Comparison of ENCODE assay signal across 17 cellular contexts in the genomic region with DNA sequence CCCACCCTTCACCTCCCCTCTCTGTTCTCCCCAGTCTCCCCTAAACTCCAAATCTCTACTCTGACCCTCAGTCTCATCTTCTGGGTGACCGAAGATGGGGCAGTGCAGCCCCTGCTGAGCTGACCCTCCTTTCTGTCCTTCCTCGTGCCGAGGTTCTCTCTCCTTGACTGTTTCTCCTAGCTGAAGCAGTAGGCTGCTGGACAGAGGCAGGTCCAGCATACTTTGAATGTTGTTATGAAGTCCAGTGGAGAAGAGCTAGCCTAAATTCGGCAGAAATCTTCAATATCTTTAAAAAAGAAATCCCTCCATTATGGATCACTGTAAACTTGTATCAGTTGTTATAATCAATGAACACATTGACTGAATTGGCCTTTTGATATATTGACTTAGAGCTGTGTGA.
DNase-seq lines count a peak whose midpoint lies in the region; ATAC-seq and TF ChIP-seq lines count a peak whose summit lies in the region.
"Had no signal": no experiment of that assay in that cellular context is flagged by ENCODE, and none has a peak within 500 bp of the region (broad histone marks: within the 10 kb centered on the region; RNA-seq: fewer than 3 reads in every experiment).

No MANE protein-coding gene starts in this region.

- no peak for TF ChIP-seq CTCF in brain (conservative IDR thresholded peaks at IDR 0.05)
- no peak for TF ChIP-seq CTCF in spleen (IDR thresholded peaks at IDR 0.05 in 8 of 11, conservative IDR thresholded peaks at IDR 0.05 in 3 of 11)

- 90 to 95% (median 94%) methylated on average over 4 of the region's 4 CpGs for WGBS in spleen, 5 donors

- CTCF ChIA-PET in activated CD4-positive, alpha-beta T cell treated with anti-CD3 and anti-CD28 coated beads, Interleukin-2, amount 10 ng/mL, durations not matched to agents 7 days and 5 days (lab: Charles Lee), result no interaction called here

- H3K36me3 Mint-ChIP-seq in activated CD4-positive, alpha-beta T cell treated with anti-CD3 and anti-CD28 coated beads, Interleukin-2, amount 10 ng/mL, durations not matched to agents 7 days and 5 days (ENCODE audit: low read depth), result peaks cover 33% of the 10 kb centered on the region
- H3K36me3 Mint-ChIP-seq in brain, result peaks cover 12% of the 10 kb centered on the region
- H3K36me3 Mint-ChIP-seq: CD4-positive, alpha-beta memory T cell had no signal

- intact Hi-C loops in spleen (cut with DNase I; ENCODE audit: low total_unique reads), result no loop called here

- H3K4me1 ChIP-seq in spleen, result no peaks in the 10 kb centered on the region

- DNase-seq in activated CD4-positive, alpha-beta T cell treated with anti-CD3 and anti-CD28 coated beads, Interleukin-2, amount 10 ng/mL, durations not matched to agents 7 days and 5 days, result no peak
- no peak for DNase-seq in activated CD4-positive, alpha-beta T cell treated with anti-CD3 and anti-CD28 coated beads for 4 hours
- DNase-seq in spleen (peak; percentile 1), HuH-7 (ENCODE audit: low spot score) (no peak), retina (no peak)
- DNase-seq: 8988T; CD4-positive, alpha-beta memory T cell; DMS153; DMS79; GDM1; GOT3; H7 had no signal

- no peaks in the 10 kb centered on the region for H3K27me3 ChIP-seq in spleen (replicated peaks in 1 of 7)
- H3K27me3 ChIP-seq: BLaER1 had no signal

- H3K9me3 ChIP-seq in spleen, result peaks cover 0 to 5% (median 0%) of the 10 kb centered on the region in 8 donors

- POLR2A ChIA-PET in activated CD4-positive, alpha-beta T cell treated with anti-CD3 and anti-CD28 coated beads, Interleukin-2, amount 10 ng/mL, durations not matched to agents 7 days and 5 days (lab: Charles Lee), result no interaction called here

- peaks cover 6% of the 10 kb centered on the region for H3K9me3 Mint-ChIP-seq in activated CD4-positive, alpha-beta T cell treated with anti-CD3 and anti-CD28 coated beads, Interleukin-2, amount 10 ng/mL, durations not matched to agents 7 days and 5 days
- peaks cover 0 to 13% (median 7%) of the 10 kb centered on the region in 5 experiments for H3K9me3 Mint-ChIP-seq in brain

- H3K4me3 Mint-ChIP-seq in activated CD4-positive, alpha-beta T cell treated with anti-CD3 and anti-CD28 coated beads, Interleukin-2, amount 10 ng/mL, durations not matched to agents 7 days and 5 days, result no peak overlapping the region
- H3K4me3 Mint-ChIP-seq in brain, result no peak overlapping the region
- H3K4me3 Mint-ChIP-seq: CD14-positive monocyte; CD4-positive, alpha-beta memory T cell had no signal

- H3K27me3 Mint-ChIP-seq in activated CD4-positive, alpha-beta T cell treated with anti-CD3 and anti-CD28 coated beads, Interleukin-2, amount 10 ng/mL, durations not matched to agents 7 days and 5 days, result no peaks in the 10 kb centered on the region
- H3K27me3 Mint-ChIP-seq in brain, result peaks cover 4% of the 10 kb centered on the region
- H3K27me3 Mint-ChIP-seq: CD4-positive, alpha-beta memory T cell had no signal

- peak overlapping the region; percentile 15 for H3K27ac Mint-ChIP-seq in activated CD4-positive, alpha-beta T cell treated with anti-CD3 and anti-CD28 coated beads, Interleukin-2, amount 10 ng/mL, durations not matched to agents 7 days and 5 days
- H3K27ac Mint-ChIP-seq in brain, result peak overlapping the region; percentile 5 to 48 (median 22)

- TF ChIP-seq POLR2A in spleen (IDR thresholded peaks at IDR 0.05), result no peak

- no peaks in the 10 kb centered on the region for H3K4me1 Mint-ChIP-seq in activated CD4-positive, alpha-beta T cell treated with anti-CD3 and anti-CD28 coated beads, Interleukin-2, amount 10 ng/mL, durations not matched to agents 7 days and 5 days
- peaks cover 24% of the 10 kb centered on the region for H3K4me1 Mint-ChIP-seq in brain
- H3K4me1 Mint-ChIP-seq: CD14-positive monocyte; CD4-positive, alpha-beta memory T cell had no signal

- no peak overlapping the region for H3K27ac ChIP-seq in spleen
- H3K27ac ChIP-seq: BLaER1 had no signal

- no peak overlapping the region for H3K4me3 ChIP-seq in spleen
- H3K4me3 ChIP-seq: BLaER1 had no signal

- no peak for ATAC-seq in GM19351 (IDR thresholded peaks at IDR 0.05; ENCODE audit: unreplicated experiment)
- ATAC-seq: HCT116 had no signal

- peaks cover 0 to 30% (median 0%) of the 10 kb centered on the region in 6 donors for H3K36me3 ChIP-seq in spleen
